ENCODE assay signal across 21 cellular contexts in the genomic region with DNA sequence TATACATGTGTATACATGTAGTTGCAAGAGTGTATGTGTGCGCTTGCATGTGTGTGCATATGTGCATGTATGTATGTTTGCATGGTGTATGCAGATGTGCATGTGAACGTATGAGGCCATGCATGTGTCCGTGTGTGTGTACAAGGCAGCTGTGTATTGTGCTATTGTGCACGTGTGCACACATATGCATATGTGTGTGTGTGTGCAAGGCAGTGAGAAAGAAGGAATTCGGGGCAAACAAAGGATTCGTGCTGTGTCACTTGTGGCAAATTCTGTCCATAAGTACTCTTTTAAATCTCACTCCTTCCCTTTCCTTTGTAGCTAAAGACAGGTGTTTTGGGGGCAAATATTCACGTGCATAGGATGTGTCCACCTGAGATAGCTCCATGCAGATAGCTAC.
"Had no signal": no experiment of that assay in that cellular context is flagged by ENCODE, and none has a peak within 500 bp of the region (broad histone marks: within the 10 kb centered on the region; RNA-seq: fewer than 3 reads in every experiment).

No MANE protein-coding gene starts in this region.

- H3K9ac ChIP-seq: KMS-11 had no signal

- ATAC-seq: K562 had no signal

- H3K27ac Mint-ChIP-seq: IgD-negative memory B cell had no signal

- H3K9me3 Mint-ChIP-seq: IgD-negative memory B cell had no signal

- H3K9me3 ChIP-seq: SJSA1 had no signal

- H3K27me3 ChIP-seq: SJSA1 had no signal

- H3K4me3 ChIP-seq: K562, SJSA1, SK-N-MC had no signal

- DNase-seq: NCI-H1092, NCI-H1105 treated with DMSO at 0.1 percent for 48 hours, NCI-H1436, NCI-H187, NCI-H2029, NCI-H2081 treated with DMSO at 0.1 percent for 48 hours, NCI-H2171, NCI-H226, NCI-H446, NCI-H510A, NCI-H524 treated with DMSO at 0.1 percent for 48 hours, NCI-H69, NCI-H774, Right ventricle myocardium superior, RPMI8226, SIG-M5 had no signal

- H3K4me1 ChIP-seq: SJSA1 had no signal

- H3K4me2 ChIP-seq: KMS-11 had no signal

- H3K36me3 Mint-ChIP-seq: IgD-negative memory B cell had no signal

- H3K27ac ChIP-seq: KMS-11, SJSA1, SK-N-MC had no signal

- H3K36me3 ChIP-seq: SJSA1 had no signal
